ENCODE assay signal across 8 cellular contexts in the genomic region with DNA sequence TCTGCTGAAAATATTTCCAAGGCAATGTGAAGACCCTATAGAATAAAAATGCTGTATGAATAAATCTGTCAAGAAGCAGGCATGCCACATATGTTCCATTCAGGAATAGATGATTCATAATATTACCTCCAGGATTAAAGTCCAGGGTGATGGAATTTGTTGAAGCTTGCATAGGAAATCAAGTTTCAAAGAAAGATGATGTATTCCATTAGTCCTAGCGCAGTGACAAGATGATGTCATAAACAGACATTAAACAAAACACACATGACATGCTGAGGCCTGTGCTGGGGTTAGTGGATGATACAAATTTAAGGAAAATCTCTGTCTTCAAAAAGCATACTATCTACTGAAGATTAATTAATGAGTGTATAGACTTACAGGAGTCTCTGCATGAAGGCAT.
"Had no signal": no experiment of that assay in that cellular context is flagged by ENCODE, and none has a peak within 500 bp of the region (broad histone marks: within the 10 kb centered on the region; RNA-seq: fewer than 3 reads in every experiment).

No MANE protein-coding gene starts in this region.

- FAIRE-seq: G401.6, GM12878, GM12891, GM12892, GM18507, GM19239 had no signal

- H3K4me3 ChIP-seq: GM12878 had no signal

- DNase-seq: GDM1, GF-D8 had no signal

- ATAC-seq: GM12878 had no signal
